In the genomic region with DNA sequence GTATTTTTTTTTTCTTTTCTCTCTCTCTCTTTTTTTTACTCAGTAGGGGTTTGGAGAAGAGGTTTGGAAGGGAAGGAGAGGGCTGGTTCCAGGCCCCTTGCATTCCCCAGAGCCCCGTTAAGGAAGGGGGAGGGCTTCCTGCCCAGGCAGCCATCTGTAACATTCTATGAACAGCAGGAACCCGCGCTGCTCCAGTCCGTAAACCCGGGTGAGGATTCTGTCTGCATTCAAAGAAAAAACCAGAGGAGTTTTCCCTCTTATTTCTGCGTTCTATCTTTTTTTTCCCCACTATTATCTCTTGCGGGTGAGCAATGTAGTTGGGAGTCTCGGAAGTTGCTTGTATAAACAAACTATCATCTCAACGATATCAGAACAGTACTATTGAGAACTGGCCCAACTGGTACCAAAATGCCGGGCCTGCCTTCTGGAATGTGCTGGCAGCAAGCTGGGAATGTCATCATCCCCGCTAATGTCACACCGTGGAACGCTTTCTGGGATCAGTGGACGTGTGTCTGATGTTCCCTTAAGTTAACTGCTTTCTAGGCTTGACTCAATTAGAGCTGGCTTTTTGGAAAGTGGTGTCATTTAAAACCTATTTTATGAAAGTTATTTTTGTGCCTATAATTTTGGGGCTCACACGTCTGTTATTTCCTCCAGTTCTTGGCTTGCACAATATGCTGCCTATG, we compare ENCODE assay signal across 9 cellular contexts.
DNase-seq lines count a peak whose midpoint lies in the region; ATAC-seq and TF ChIP-seq lines count a peak whose summit lies in the region.
"Had no signal": no experiment of that assay in that cellular context is flagged by ENCODE, and none has a peak within 500 bp of the region (broad histone marks: within the 10 kb centered on the region; RNA-seq: fewer than 3 reads in every experiment).

No MANE protein-coding gene starts in this region.

- no peaks in the 10 kb centered on the region for H3K36me3 Mint-ChIP-seq in neural progenitor cell

- H3K9me3 ChIP-seq in neural progenitor cell (ENCODE audit: low read depth), result no peaks in the 10 kb centered on the region

- peak overlapping the region; percentile 18 for H3K27ac ChIP-seq in neural progenitor cell

- H3K79me2 ChIP-seq in neural progenitor cell (ENCODE audit: low read depth), result no peaks in the 10 kb centered on the region

- peaks cover 2% of the 10 kb centered on the region for H3K27me3 Mint-ChIP-seq in neural progenitor cell (ENCODE audit: insufficient read depth, low read depth)

- H3K9ac ChIP-seq in neural progenitor cell, result no peak overlapping the region

- no peak overlapping the region for H3K4me3 ChIP-seq in neural progenitor cell

- H3K4me1 Mint-ChIP-seq in neural progenitor cell, result peaks cover 12% of the 10 kb centered on the region

- H3F3A ChIP-seq in neural progenitor cell (ENCODE audit: low read depth), result no peaks in the 10 kb centered on the region

- no peaks in the 10 kb centered on the region for H4K20me1 ChIP-seq in neural progenitor cell (ENCODE audit: low read depth)

- peak overlapping the region; percentile 79 for H3K4me3 Mint-ChIP-seq in neural progenitor cell

- H3K4me2 ChIP-seq in neural progenitor cell, result peak overlapping the region; percentile 39

- peak overlapping the region; percentile 96 for H2AFZ ChIP-seq in neural progenitor cell (replicated peaks)

- ATAC-seq in GM18520 (IDR thresholded peaks at IDR 0.05; ENCODE audit: unreplicated experiment) (no peak), HG02852 (IDR thresholded peaks at IDR 0.05; ENCODE audit: unreplicated experiment) (no peak)

- H3K27ac Mint-ChIP-seq in neural progenitor cell, result peak overlapping the region; percentile 92

- peaks cover 16% of the 10 kb centered on the region for H3K4me1 ChIP-seq in neural progenitor cell

- no peaks in the 10 kb centered on the region for H3K9me3 Mint-ChIP-seq in neural progenitor cell

- DNase-seq in AG08396 (ENCODE audit: low spot score) (peak; percentile 31), NCI-H446 (lab: John Stamatoyannopoulos, UW) (peak; percentile 84 to 91), globus pallidus (ENCODE audit: low spot score) (peak; percentile 4), neural progenitor cell (ENCODE audit: low spot score) (peak; percentile 85)
- DNase-seq in activated naive CD4-positive, alpha-beta T cell treated with Interleukin-2 at 50 U/mL for 16 hours, result no peak
- DNase-seq in stimulated activated CD8-positive, alpha-beta memory T cell treated with anti-CD3 and anti-CD28 coated beads, Interleukin-4, amount 100 ng/mL, for 48 hours, result no peak
- DNase-seq: DMS53 had no signal

- no peak for TF ChIP-seq CTCF in neural progenitor cell (IDR thresholded peaks at IDR 0.05)

- no peaks in the 10 kb centered on the region for H3K36me3 ChIP-seq in neural progenitor cell

- H3K27me3 ChIP-seq in neural progenitor cell, result no peaks in the 10 kb centered on the region

Comparison
In these comparisons a context has a peak if more than half of its experiments do, and no peak if none do; other contexts are left out.
1. DNase-seq: peak in AG08396 (single experiment), NCI-H446 (2 of 2), globus pallidus (single experiment) and neural progenitor cell (single experiment); none in activated naive CD4-positive, alpha-beta T cell treated with Interleukin-2 at 50 U/mL for 16 hours (single experiment) and stimulated activated CD8-positive, alpha-beta memory T cell treated with anti-CD3 and anti-CD28 coated beads, Interleukin-4, amount 100 ng/mL, for 48 hours (single experiment).